ENCODE assay signal across 18 cellular contexts in genomic region chr3:42742688-42743087, GRCh38.
A peak's percentile ranks its signal among the peaks of the same experiment; 100 is the strongest.
DNase-seq lines count a peak whose midpoint lies in the region; ATAC-seq, FAIRE-seq and TF ChIP-seq lines count a peak whose summit lies in the region.
"Had no signal": no experiment of that assay in that cellular context is flagged by ENCODE, and none has a peak within 500 bp of the region (broad histone marks: within the 10 kb centered on the region; RNA-seq: fewer than 3 reads in every experiment).

No MANE protein-coding gene starts in this region.

- no peaks in the 10 kb centered on the region for H3K4me1 ChIP-seq in RWPE2 (ENCODE audit: insufficient read depth, poor library complexity, severe bottlenecking)

- H3K27ac ChIP-seq in RWPE2 (ENCODE audit: poor library complexity, severe bottlenecking), result no peak overlapping the region
- peak overlapping the region; percentile 32 for H3K27ac ChIP-seq in caudate nucleus (ENCODE audit: low read depth, low read length)
- H3K27ac ChIP-seq in layer of hippocampus (ENCODE audit: low read depth, low read length), result peak overlapping the region; percentile 9
- H3K27ac ChIP-seq in RWPE1, result no peak overlapping the region
- H3K27ac ChIP-seq: PC-9 had no signal

- no peaks in the 10 kb centered on the region for H3K36me3 ChIP-seq in RWPE2 (ENCODE audit: low read depth)

- H3K9me3 ChIP-seq in RWPE2 (ENCODE audit: severe bottlenecking), result no peaks in the 10 kb centered on the region

- no peak for ATAC-seq in RWPE2 (ENCODE audit: low read depth)
- no peak for ATAC-seq in HG02588 (IDR thresholded peaks at IDR 0.05; ENCODE audit: unreplicated experiment)

- no peaks in the 10 kb centered on the region for H3K27me3 ChIP-seq in RWPE2 (ENCODE audit: insufficient read depth, poor library complexity, severe bottlenecking)
- H3K27me3 ChIP-seq in layer of hippocampus (ENCODE audit: control insufficient read depth, insufficient read depth, low read length), result no peaks in the 10 kb centered on the region

- FAIRE-seq in HTR-8/SVneo (lab: Jason Lieb, UNC), result no peak
- FAIRE-seq: GM12892, H54 had no signal

- POLR2A ChIA-PET in RWPE1 (lab: Yijun Ruan, JAX; ENCODE audit: low non-redundant PET), result no interaction called here

- no peak overlapping the region for H3K4me3 ChIP-seq in RWPE2 (ENCODE audit: severe bottlenecking)
- H3K4me3 ChIP-seq: PC-9 had no signal

- DNase-seq in RWPE2 (ENCODE audit: low spot score) (peak; percentile 33), caudate nucleus (lab: John Stamatoyannopoulos, UW) (no peak), HTR-8/SVneo (ENCODE audit: insufficient read length, low spot score) (no peak), RWPE1 (ENCODE audit: low spot score) (no peak)
- peak; percentile 16 for DNase-seq in stimulated activated CD8-positive, alpha-beta memory T cell treated with anti-CD3 and anti-CD28 coated beads, Interleukin-4, amount 100 ng/mL, for 48 hours
- DNase-seq: ACHN, AML-193, COR-L47, DMS153, NCI-H1092 treated with DMSO at 0.1 percent for 48 hours, NCI-H2081 treated with DMSO at 0.1 percent for 48 hours, NCI-H510A treated with DMSO at 0.1 percent for 48 hours, PC-9, Right ventricle myocardium superior had no signal

- no peak for TF ChIP-seq CTCF in RWPE2 (IDR thresholded peaks at IDR 0.05; ENCODE audit: poor library complexity, severe bottlenecking)
- no peak for TF ChIP-seq CTCF in RWPE1 (conservative IDR thresholded peaks at IDR 0.05; ENCODE audit: low read depth)

- CTCF ChIA-PET in RWPE1 (lab: Yijun Ruan, JAX), result interaction anchor here (0.6 kb wide), 1 partner anchor 195 kb away, joined by 3 read pairs; no protein-coding TSS in a partner anchor

Comparison
In these comparisons a context has a peak if more than half of its experiments do, and no peak if none do; other contexts are left out.
1. DNase-seq: peak in RWPE2 (single experiment) and stimulated activated CD8-positive, alpha-beta memory T cell treated with anti-CD3 and anti-CD28 coated beads, Interleukin-4, amount 100 ng/mL, for 48 hours (single experiment); none in caudate nucleus (0 of 61), HTR-8/SVneo (single experiment) and RWPE1 (single experiment).
2. H3K27ac ChIP-seq: peak in caudate nucleus (single experiment) and layer of hippocampus (single experiment); none in RWPE2 (single experiment) and RWPE1 (single experiment).